Comparison of ENCODE assay signal across 21 cellular contexts in genomic region chrX:2445662-2446623, GRCh38.
"Had no signal": no experiment of that assay in that cellular context is flagged by ENCODE, and none has a peak within 500 bp of the region (broad histone marks: within the 10 kb centered on the region; RNA-seq: fewer than 3 reads in every experiment).

No MANE protein-coding gene starts in this region.

- DNase-seq: effector memory CD4-positive, alpha-beta T cell; gastrocnemius medialis; heart right ventricle; hypothalamus; islet precursor cell; left ventricle myocardium inferior; mesenchymal stem cell; naive B cell; nephron progenitor cell; stimulated activated CD4-positive, alpha-beta T cell treated with anti-CD3 and anti-CD28 coated beads, Interleukin-12 subunit alpha, Interleukin-12 subunit beta, amount 100 ng/mL, for 4 hours; stimulated activated naive CD4-positive, alpha-beta T cell; stomach; substantia nigra; trophoblast cell; uterus had no signal

- H3K4me1 ChIP-seq: gastrocnemius medialis, uterus had no signal

- H3K9me3 ChIP-seq: esophagus muscularis mucosa, gastrocnemius medialis, left ventricle myocardium inferior, neutrophil, stomach, uterus had no signal

- H3K4me3 ChIP-seq: esophagus muscularis mucosa, gastrocnemius medialis, heart right ventricle, left ventricle myocardium inferior, lung, skin epidermis, stomach, uterus had no signal

- H3K27me3 Mint-ChIP-seq: naive B cell had no signal

- H3K27ac Mint-ChIP-seq: naive B cell, nephron progenitor cell had no signal

- H3K4me3 Mint-ChIP-seq: naive B cell, nephron progenitor cell had no signal

- H3K36me3 ChIP-seq: gastrocnemius medialis, neutrophil, uterus had no signal

- ATAC-seq: gastrocnemius medialis, sciatic nerve had no signal

- H3K27me3 ChIP-seq: esophagus muscularis mucosa, gastrocnemius medialis, heart right ventricle, neutrophil, stomach, uterus had no signal

- H3K27ac ChIP-seq: epithelial cell of prostate, esophagus muscularis mucosa, gastrocnemius medialis, heart right ventricle, left ventricle myocardium inferior, neutrophil, skin epidermis, stomach, uterus had no signal
